1 cellular context compared by ENCODE assay signal in the genomic region with DNA sequence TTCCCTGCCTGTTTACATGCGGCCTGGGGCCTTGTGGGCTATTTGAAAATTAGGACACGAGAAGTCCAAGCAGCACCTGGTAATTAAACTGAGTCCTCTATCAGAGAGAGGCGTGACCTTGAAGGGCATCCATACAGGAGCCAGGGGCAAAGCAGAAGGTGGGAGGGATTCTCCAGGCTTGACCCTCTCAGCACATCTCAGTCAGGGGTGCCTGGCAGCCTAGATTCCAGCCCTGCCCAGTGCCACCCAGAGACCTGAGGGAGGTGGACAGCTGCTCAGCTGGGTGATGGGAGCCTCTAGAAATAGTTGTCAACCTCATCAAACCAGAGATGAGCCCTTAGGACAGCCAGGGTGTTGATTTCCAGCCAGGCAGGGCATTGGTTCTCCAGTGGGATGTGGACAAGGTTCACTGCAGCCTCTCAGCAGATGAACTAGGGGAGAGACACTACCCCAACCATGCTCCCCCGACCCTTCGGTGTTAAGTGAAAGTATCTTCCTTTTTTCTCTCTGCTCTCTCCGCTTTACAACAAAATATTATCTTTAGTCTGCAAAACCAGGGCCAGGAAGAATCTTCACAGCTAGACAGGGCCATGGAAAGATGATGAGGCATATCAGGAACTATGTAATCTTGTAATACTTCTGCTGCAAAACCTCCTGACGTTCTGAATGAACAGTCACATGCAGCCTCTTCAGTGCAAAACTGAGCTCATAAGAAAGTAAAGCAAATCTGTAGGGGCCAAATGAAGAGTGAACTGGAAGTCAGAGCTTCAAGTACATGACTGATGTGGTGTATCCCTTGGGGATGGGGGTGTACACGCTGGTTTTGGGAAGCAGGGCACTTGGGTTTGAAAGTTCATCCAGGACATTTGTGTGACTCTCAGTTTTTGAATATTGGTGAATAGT.
TF ChIP-seq lines count a peak whose summit lies in the region.

No MANE protein-coding gene starts in this region.

TF ChIP-seq in IMR-90, 13 proteins besides CTCF, POLR2A, EP300 and RAD21 (continued from another document):
- no peak for TF ChIP-seq MAZ (IDR thresholded peaks at IDR 0.05; ENCODE audit: borderline replicate concordance, low read depth, low read length)
- no peak for TF ChIP-seq FOS (IDR thresholded peaks at IDR 0.05; ENCODE audit: low read depth, low read length)
- no peak for TF ChIP-seq MXI1 (IDR thresholded peaks at IDR 0.05; ENCODE audit: borderline replicate concordance, low read depth, low read length)
- TF ChIP-seq NFE2L2 (IDR thresholded peaks at IDR 0.05; ENCODE audit: low read depth, low read length), result no peak
